Comparison of ENCODE assay signal across 8 cellular contexts in genomic region chr2:68751397-68752339, GRCh38. TPM values are rescaled to one million over a fixed set of nuclear protein-coding genes. Genes with fewer than 3 reads are reported as not detected.
DNase-seq lines count a peak whose midpoint lies in the region; ATAC-seq and TF ChIP-seq lines count a peak whose summit lies in the region.

No MANE protein-coding gene starts in this region.

- no peak overlapping the region for H3K4me3 ChIP-seq in neuronal stem cell (ENCODE audit: low read length in 2 of 2)

- H3K36me3 Mint-ChIP-seq in activated T-cell treated with anti-CD3 and anti-CD28 coated beads, Interleukin-2, amount 50 U/mL, for 4 hours (ENCODE audit: insufficient read depth): peaks cover 38% of the 10 kb centered on the region

- no peak overlapping the region for H2BK15ac ChIP-seq in neuronal stem cell (ENCODE audit: low read length)

- no peak overlapping the region for H3K18ac ChIP-seq in neuronal stem cell (ENCODE audit: low read length)

- H3K79me1 ChIP-seq in neuronal stem cell (ENCODE audit: low read depth, low read length): no peaks in the 10 kb centered on the region

- H3K4me1 ChIP-seq in neuronal stem cell (ENCODE audit: control insufficient read depth in 2 of 2, insufficient read depth in 1 of 2, low read depth in 1 of 2, low read length in 2 of 2): peaks cover 0 to 4% of the 10 kb centered on the region in 2 donors

- H3K9me3 Mint-ChIP-seq in activated T-cell treated with anti-CD3 and anti-CD28 coated beads, Interleukin-2, amount 50 U/mL, for 4 hours: peaks cover 4% of the 10 kb centered on the region

- H3K36me3 ChIP-seq in KOPT-K1 (ENCODE audit: insufficient read depth, low read length): peaks cover 9% of the 10 kb centered on the region; the same call in 1 of the 2 replicates
- no peaks in the 10 kb centered on the region for H3K36me3 ChIP-seq in neuronal stem cell (replicated peaks in 1 of 2; ENCODE audit: control insufficient read depth in 2 of 2, insufficient read depth in 2 of 2, low read length in 2 of 2)

- H3K27ac ChIP-seq in KOPT-K1 (ENCODE audit: low read depth, low read length, poor library complexity, severe bottlenecking): peak overlapping the region; percentile 75
- H3K27ac ChIP-seq in neuronal stem cell (replicated peaks; ENCODE audit: low read length): no peak overlapping the region

- H3K9me3 ChIP-seq in KOPT-K1 (ENCODE audit: insufficient read depth, low read length, poor library complexity, severe bottlenecking) (peaks cover 8% of the 10 kb centered on the region), neuronal stem cell (replicated peaks in 1 of 2; ENCODE audit: control insufficient read depth in 2 of 2, insufficient read depth in 1 of 2, low read depth in 1 of 2, low read length in 2 of 2) (no peaks in the 10 kb centered on the region)

- WGBS in neuronal stem cell (ENCODE audit: extremely low coverage in 2 of 2, insufficient read length in 2 of 2, insufficient replicate concordance in 1 of 2), 2 donors: no CpG with 5 or more reads among the region's 15 CpGs

- H3K27me3 Mint-ChIP-seq in activated T-cell treated with anti-CD3 and anti-CD28 coated beads, Interleukin-2, amount 50 U/mL, for 4 hours (ENCODE audit: low read depth): no peaks in the 10 kb centered on the region

- H4K91ac ChIP-seq in neuronal stem cell (ENCODE audit: low read depth, low read length, poor library complexity): no peak overlapping the region

- H2AFZ ChIP-seq in neuronal stem cell (ENCODE audit: low read length): peak overlapping the region; percentile 72

- ATAC-seq in GM21619 (IDR thresholded peaks at IDR 0.05; ENCODE audit: unreplicated experiment): peak; percentile 91
- peak; percentile 91 to 93 for ATAC-seq in activated T-cell treated with anti-CD3 and anti-CD28 coated beads, Interleukin-2, amount 50 U/mL, for 4 hours

- no peak overlapping the region for H2BK12ac ChIP-seq in neuronal stem cell (ENCODE audit: low read length)

- H3K14ac ChIP-seq in neuronal stem cell (ENCODE audit: low read length): no peak overlapping the region

- H2BK5ac ChIP-seq in neuronal stem cell (ENCODE audit: low read length): no peak overlapping the region

- peaks cover 0 to 2% (median 0%) of the 10 kb centered on the region in 3 experiments for H3K27me3 ChIP-seq in neuronal stem cell (ENCODE audit: control insufficient read depth in 3 of 3, insufficient read depth in 3 of 3, low read depth in 1 of 3, low read length in 3 of 3)

- H3K4me1 Mint-ChIP-seq in activated T-cell treated with anti-CD3 and anti-CD28 coated beads, Interleukin-2, amount 50 U/mL, for 4 hours (ENCODE audit: low read depth): peaks cover 89% of the 10 kb centered on the region

- no peak overlapping the region for H2AK5ac ChIP-seq in neuronal stem cell (ENCODE audit: low read depth, low read length)

- H3K9ac ChIP-seq in neuronal stem cell (ENCODE audit: low read depth, low read length, poor library complexity): no peak overlapping the region

- H3K4me3 Mint-ChIP-seq in activated T-cell treated with anti-CD3 and anti-CD28 coated beads, Interleukin-2, amount 50 U/mL, for 4 hours: peak overlapping the region; percentile 27

- H3K23ac ChIP-seq in neuronal stem cell (ENCODE audit: low read depth, low read length, poor library complexity): no peak overlapping the region

- H3K4me2 ChIP-seq in neuronal stem cell (ENCODE audit: insufficient read depth, low read length, poor library complexity, severe bottlenecking): no peak overlapping the region

- no peak overlapping the region for H4K8ac ChIP-seq in neuronal stem cell (ENCODE audit: low read depth, low read length)

- no peak overlapping the region for H2BK120ac ChIP-seq in neuronal stem cell (ENCODE audit: low read depth, low read length)

- DNase-seq in DMS114 treated with DMSO at 0.1 percent for 48 hours (lab: John Stamatoyannopoulos, UW; ENCODE audit: unreplicated experiment): peak; percentile 85
- DNase-seq in activated T-cell treated with anti-CD3 and anti-CD28 coated beads, Interleukin-2, amount 50 U/mL, for 4 hours: peak; percentile 91
- DNase-seq in fibroblast of peridontal ligament (ENCODE audit: extremely low read depth): peak; percentile 89
- peak; percentile 79 for DNase-seq in neuronal stem cell (ENCODE audit: low spot score)
- DNase-seq in stromal cell of bone marrow (ENCODE audit: low read depth): peak; percentile 71

- no peak overlapping the region for H3K4ac ChIP-seq in neuronal stem cell (ENCODE audit: low read length)

TF ChIP-seq in PFSK-1, 5 proteins besides CTCF, POLR2A, EP300 and RAD21:
- TF ChIP-seq SIN3A (IDR thresholded peaks at IDR 0.05; ENCODE audit: borderline replicate concordance, insufficient read depth, low read length) (no peak), FOXP2 (optimal IDR thresholded peaks at IDR 0.05; ENCODE audit: borderline replicate concordance, extremely low read depth, extremely low read length, insufficient read depth) (peak; percentile 28), REST (IDR thresholded peaks at IDR 0.05; ENCODE audit: insufficient read depth in 1 of 2, low read depth in 2 of 2, low read length in 2 of 2) (no peak)
TF ChIP-seq in PFSK-1: peak in this region for 1.

RNA-seq across cellular contexts. Expression of gene ARHGAP25, which starts 17.1 kb away (rescaled TPM):
- not detected for polyA plus RNA-seq in PFSK-1 (2012; ENCODE audit: insufficient read length, low read depth)
- 10 to 100 TPM; 48.6 to 55.7 (median 52.1) TPM for total RNA-seq in activated T-cell treated with anti-CD3 and anti-CD28 coated beads, Interleukin-2, amount 50 U/mL, for 4 hours
- 1.4 TPM for polyA plus RNA-seq in neuronal stem cell (2013, experiment 1 of 2)
- polyA plus RNA-seq in neuronal stem cell (2013, experiment 2 of 2): 1.4 TPM
